8 cellular contexts compared by ENCODE assay signal in genomic region chr6:116287668-116288282, GRCh38. TPM values are rescaled to one million over a fixed set of nuclear protein-coding genes. Genes with fewer than 3 reads are reported as not detected.
DNase-seq lines count a peak whose midpoint lies in the region; ATAC-seq, FAIRE-seq and TF ChIP-seq lines count a peak whose summit lies in the region.

No MANE protein-coding gene starts in this region.

- TF ChIP-seq CTCF in breast epithelium (IDR thresholded peaks at IDR 0.05) (peak; percentile 69 to 75 (median 73)), left lung (IDR thresholded peaks at IDR 0.05) (peak; percentile 73 to 84)

- peak; percentile 71 for DNase-seq in G401 (ENCODE audit: low spot score)
- DNase-seq in H54 (ENCODE audit: insufficient read length, low spot score) = no peak
- DNase-seq in NCI-H69 (lab: John Stamatoyannopoulos, UW) = peak; percentile 55
- no peak for DNase-seq in breast epithelium (ENCODE audit: low spot score in 2 of 2)
- DNase-seq in left lung = no peak
- DNase-seq in urothelium cell line (ENCODE audit: low spot score) = peak; percentile 14
- DNase-seq in COLO668 (lab: John Stamatoyannopoulos, UW; ENCODE audit: unreplicated experiment) = no peak

- in situ Hi-C loops in G401 (cut with HindIII; ENCODE audit: low sequenced_read_pairs) = no loop called here

- FAIRE-seq in H54 (lab: Jason Lieb, UNC) (peak; percentile 77), urothelium cell line (lab: Jason Lieb, UNC) (no peak)

- no peak for TF ChIP-seq POLR2A in H54 (IDR thresholded peaks at IDR 0.05; ENCODE audit: low read depth, low read length)
- no peak for TF ChIP-seq POLR2A in breast epithelium (IDR thresholded peaks at IDR 0.05)

- H3K4me3 ChIP-seq in breast epithelium (no peak overlapping the region), left lung (no peak overlapping the region)

- H3K4me1 ChIP-seq in breast epithelium (no peaks in the 10 kb centered on the region), left lung (peaks cover 0 to 6% of the 10 kb centered on the region in 2 donors)

- no peaks in the 10 kb centered on the region for H3K36me3 ChIP-seq in breast epithelium
- no peaks in the 10 kb centered on the region for H3K36me3 ChIP-seq in left lung

- ATAC-seq in left lung (peak; percentile 89), GM19023 (IDR thresholded peaks at IDR 0.05; ENCODE audit: unreplicated experiment) (no peak)

- H3K27ac ChIP-seq in breast epithelium = no peak overlapping the region
- H3K27ac ChIP-seq in left lung = no peak overlapping the region

- H3K27me3 ChIP-seq in breast epithelium (no peaks in the 10 kb centered on the region), left lung (no peaks in the 10 kb centered on the region)

- intact Hi-C loops in breast epithelium (cut with DNase I; ENCODE audit: low total_unique reads) = no loop called here
- intact Hi-C loops in left lung (cut with DNase I) = loop anchor here in 1 of 2 donors (10.0 kb wide), 1 partner anchor 247 kb away; no protein-coding TSS in a partner anchor

- H3K9me3 ChIP-seq in breast epithelium (no peaks in the 10 kb centered on the region), left lung (no peaks in the 10 kb centered on the region)

RNA-seq across cellular contexts. Expression of gene TSPYL1, which starts 8.0 kb away (rescaled TPM):
- total RNA-seq in G401 (2014; rRNA removed; shearing (Covaris generic)) = 99.1 and 131 TPM in 2 replicates
- total RNA-seq in breast epithelium (10 to 100 TPM; 55.4 to 81.8 (median 63.8) TPM), left lung (10 to 100 TPM; 61.9 to 89.3 TPM)

RNA-seq across cellular contexts. Expression of gene TSPYL4, which starts 33.9 kb away (rescaled TPM):
- 10.5 and 14.0 TPM in 2 replicates for total RNA-seq in G401 (2014; rRNA removed; shearing (Covaris generic))
- total RNA-seq in breast epithelium = 10 to 100 TPM; 15.2 to 22.2 (median 19.0) TPM
- total RNA-seq in left lung = 10 to 100 TPM; 10.2 to 17.6 TPM

Comparison
In these comparisons a context has a peak if more than half of its experiments do, and no peak if none do; other contexts are left out.
1. DNase-seq: peak in G401 (single experiment), NCI-H69 (single experiment) and urothelium cell line (single experiment); none in H54 (single experiment), breast epithelium (0 of 2), left lung (0 of 2) and COLO668 (single experiment).